In genomic region chr4:167339781-167340180, GRCh38 we compare ENCODE assay signal across 32 cellular contexts.
"Had no signal": no experiment of that assay in that cellular context is flagged by ENCODE, and none has a peak within 500 bp of the region (broad histone marks: within the 10 kb centered on the region; RNA-seq: fewer than 3 reads in every experiment).

No MANE protein-coding gene starts in this region.

- H3K4me3 ChIP-seq: body of pancreas, cardiac muscle cell, coronary artery, esophagus muscularis mucosa, gastrocnemius medialis, heart right ventricle, hepatocyte had no signal

- DNase-seq: activated B cell treated with CpG ODN at 0.5 μM for 24 hours; activated CD4-positive, alpha-beta memory T cell treated with anti-CD3 and anti-CD28 coated beads for 36 hours; activated CD4-positive, alpha-beta T cell treated with anti-CD3 and anti-CD28 coated beads for 48 hours; activated CD8-positive, alpha-beta memory T cell treated with anti-CD3 and anti-CD28 coated beads, Interleukin-2, amount 10 ng/mL, durations not matched to agents 7 days and 5 days; activated CD8-positive, alpha-beta memory T cell treated with anti-CD3 and anti-CD28 coated beads, Interleukin-2, amount 50 U/mL, for 4 hours; activated CD8-positive, alpha-beta T cell treated with anti-CD3 and anti-CD28 coated beads, Interleukin-2, amount 10 ng/mL, durations not matched to agents 7 days and 5 days; activated gamma-delta T cell; activated naive CD4-positive, alpha-beta T cell; activated naive CD4-positive, alpha-beta T cell treated with anti-CD3 and anti-CD28 coated beads, Interleukin-2, amount 10 ng/mL, durations not matched to agents 7 days and 5 days; activated naive CD8-positive, alpha-beta T cell treated with anti-CD3 and anti-CD28 coated beads, Interleukin-2, amount 10 ng/mL, durations not matched to agents 7 days and 5 days; activated T-cell treated with anti-CD3 and anti-CD28 coated beads, Interleukin-2, amount 50 U/mL, for 1 hour; activated T-cell treated with anti-CD3 and anti-CD28 coated beads, Interleukin-2, amount 50 U/mL, for 48 hours; amygdala; aorta; body of pancreas; central memory CD4-positive, alpha-beta T cell; dermis blood vessel endothelial cell; effector CD4-positive, alpha-beta T cell; effector memory CD8-positive, alpha-beta T cell; erythroblast; gastrocnemius medialis; heart right ventricle; T-helper 1 cell; T-helper 17 cell; T1000; WERI-Rb-1 had no signal

- ATAC-seq: activated CD4-positive, CD25-positive, alpha-beta regulatory T cell treated with anti-CD3 and anti-CD28 coated beads, Interleukin-2, amount 50 U/mL, for 24 hours; activated CD8-positive, alpha-beta memory T cell treated with anti-CD3 and anti-CD28 coated beads, Interleukin-2, amount 10 ng/mL, durations not matched to agents 7 days and 5 days; activated CD8-positive, alpha-beta T cell treated with anti-CD3 and anti-CD28 coated beads, Interleukin-2, amount 10 ng/mL, durations not matched to agents 7 days and 5 days; activated naive CD4-positive, alpha-beta T cell treated with anti-CD3 and anti-CD28 coated beads, Interleukin-2, amount 50 U/mL, for 72 hours; body of pancreas; effector memory CD8-positive, alpha-beta T cell; gastrocnemius medialis; heart right ventricle; T-helper 17 cell had no signal
